ENCODE assay signal across 20 cellular contexts in genomic region chr12:99087278-99087677, GRCh38.
DNase-seq lines count a peak whose midpoint lies in the region; ATAC-seq and FAIRE-seq lines count a peak whose summit lies in the region.
"Had no signal": no experiment of that assay in that cellular context is flagged by ENCODE, and none has a peak within 500 bp of the region (broad histone marks: within the 10 kb centered on the region; RNA-seq: fewer than 3 reads in every experiment).

No MANE protein-coding gene starts in this region.

- peak; percentile 48 for DNase-seq in NCI-H510A treated with DMSO at 0.1 percent for 48 hours (lab: John Stamatoyannopoulos, UW)
- no peak for DNase-seq in NCI-H510A (lab: John Stamatoyannopoulos, UW)
- peak; percentile 96 for DNase-seq in NCI-H69 (lab: John Stamatoyannopoulos, UW)
- peak; percentile 2 for DNase-seq in dermis blood vessel endothelial cell
- peak; percentile 1 for DNase-seq in small intestine
- no peak for DNase-seq in activated T-cell treated with anti-CD3 and anti-CD28 coated beads, Interleukin-2, amount 50 U/mL, for 1 hour
- DNase-seq in activated naive CD4-positive, alpha-beta T cell treated with anti-CD3 and anti-CD28 coated beads for 36 hours, result no peak
- DNase-seq: activated CD8-positive, alpha-beta T cell treated with anti-CD3 and anti-CD28 coated beads for 36 hours; activated gamma-delta T cell treated with Interleukin-2 at 50 U/mL for 16 hours; central memory CD4-positive, alpha-beta T cell; esophagus squamous epithelium; midbrain; posterior cingulate gyrus; RPMI8226; stimulated activated CD8-positive, alpha-beta memory T cell treated with anti-CD3 and anti-CD28 coated beads, Interleukin-4, amount 100 ng/mL, for 48 hours; T1000 had no signal

- CTCF ChIA-PET in activated naive CD4-positive, alpha-beta T cell treated with anti-CD3 and anti-CD28 coated beads for 36 hours (lab: Charles Lee), result no interaction called here

- ATAC-seq in GM18861 (IDR thresholded peaks at IDR 0.05; ENCODE audit: unreplicated experiment), result no peak
- ATAC-seq: activated CD8-positive, alpha-beta T cell treated with anti-CD3 and anti-CD28 coated beads for 36 hours had no signal

- H3K27me3 Mint-ChIP-seq in activated naive CD4-positive, alpha-beta T cell treated with anti-CD3 and anti-CD28 coated beads for 36 hours (ENCODE audit: low read depth), result no peaks in the 10 kb centered on the region
- H3K27me3 Mint-ChIP-seq: activated CD8-positive, alpha-beta T cell treated with anti-CD3 and anti-CD28 coated beads for 36 hours; type B pancreatic cell had no signal

- no peaks in the 10 kb centered on the region for H3K36me3 ChIP-seq in small intestine (ENCODE audit: control insufficient read depth in 2 of 2, insufficient read depth in 2 of 2, low read length in 2 of 2)
- H3K36me3 ChIP-seq: esophagus squamous epithelium had no signal

- no peak for FAIRE-seq in small intestine (lab: Jason Lieb, UNC)
- FAIRE-seq: A204.1, HTR-8/SVneo had no signal

- H3K36me3 Mint-ChIP-seq in activated naive CD4-positive, alpha-beta T cell treated with anti-CD3 and anti-CD28 coated beads for 36 hours (ENCODE audit: low read depth), result no peaks in the 10 kb centered on the region
- H3K36me3 Mint-ChIP-seq: type B pancreatic cell had no signal

- no peaks in the 10 kb centered on the region for H3K27me3 ChIP-seq in small intestine (ENCODE audit: control insufficient read depth in 2 of 2, insufficient read depth in 2 of 2, low read length in 2 of 2)
- H3K27me3 ChIP-seq: esophagus squamous epithelium had no signal

- no peak overlapping the region for H3K4me3 Mint-ChIP-seq in activated naive CD4-positive, alpha-beta T cell treated with anti-CD3 and anti-CD28 coated beads for 36 hours
- H3K4me3 Mint-ChIP-seq: activated CD8-positive, alpha-beta T cell treated with anti-CD3 and anti-CD28 coated beads for 36 hours; type B pancreatic cell had no signal

- no peaks in the 10 kb centered on the region for H3K4me1 ChIP-seq in small intestine (ENCODE audit: control insufficient read depth in 2 of 2, insufficient read depth in 1 of 2, low read depth in 1 of 2, low read length in 1 of 2)

- intact Hi-C loops in activated naive CD4-positive, alpha-beta T cell treated with anti-CD3 and anti-CD28 coated beads for 36 hours (cut with micrococcal nuclease), result no loop called here

- no peaks in the 10 kb centered on the region for H3K9me3 Mint-ChIP-seq in activated naive CD4-positive, alpha-beta T cell treated with anti-CD3 and anti-CD28 coated beads for 36 hours
- H3K9me3 Mint-ChIP-seq: activated CD8-positive, alpha-beta T cell treated with anti-CD3 and anti-CD28 coated beads for 36 hours; type B pancreatic cell had no signal

- no peak overlapping the region for H3K27ac Mint-ChIP-seq in activated naive CD4-positive, alpha-beta T cell treated with anti-CD3 and anti-CD28 coated beads for 36 hours
- H3K27ac Mint-ChIP-seq: activated CD8-positive, alpha-beta T cell treated with anti-CD3 and anti-CD28 coated beads for 36 hours; type B pancreatic cell had no signal

- H3K9me3 ChIP-seq in small intestine (ENCODE audit: control insufficient read depth, low read depth), result no peaks in the 10 kb centered on the region
- H3K9me3 ChIP-seq: esophagus squamous epithelium had no signal

- no peaks in the 10 kb centered on the region for H3K4me1 Mint-ChIP-seq in activated naive CD4-positive, alpha-beta T cell treated with anti-CD3 and anti-CD28 coated beads for 36 hours (ENCODE audit: low read depth)

- 42 to 67% (median 50%) methylated on average over 5 of the region's 5 CpGs for WGBS in small intestine, 3 donors

- H3K27ac ChIP-seq in small intestine (ENCODE audit: low read depth in 1 of 2, low read length in 1 of 2), result no peak overlapping the region
- H3K27ac ChIP-seq: esophagus squamous epithelium had no signal

- H3K4me3 ChIP-seq in small intestine (ENCODE audit: low read depth in 1 of 2, low read length in 2 of 2), result no peak overlapping the region
- H3K4me3 ChIP-seq: esophagus squamous epithelium had no signal

Comparison
In these comparisons a context has a peak if more than half of its experiments do, and no peak if none do; other contexts are left out.
1. DNase-seq: peak in NCI-H510A treated with DMSO at 0.1 percent for 48 hours (single experiment), NCI-H69 (single experiment), dermis blood vessel endothelial cell (single experiment) and small intestine (single experiment); none in NCI-H510A (single experiment), activated T-cell treated with anti-CD3 and anti-CD28 coated beads, Interleukin-2, amount 50 U/mL, for 1 hour (single experiment) and activated naive CD4-positive, alpha-beta T cell treated with anti-CD3 and anti-CD28 coated beads for 36 hours (single experiment).